ENCODE assay signal across 9 cellular contexts in the genomic region with DNA sequence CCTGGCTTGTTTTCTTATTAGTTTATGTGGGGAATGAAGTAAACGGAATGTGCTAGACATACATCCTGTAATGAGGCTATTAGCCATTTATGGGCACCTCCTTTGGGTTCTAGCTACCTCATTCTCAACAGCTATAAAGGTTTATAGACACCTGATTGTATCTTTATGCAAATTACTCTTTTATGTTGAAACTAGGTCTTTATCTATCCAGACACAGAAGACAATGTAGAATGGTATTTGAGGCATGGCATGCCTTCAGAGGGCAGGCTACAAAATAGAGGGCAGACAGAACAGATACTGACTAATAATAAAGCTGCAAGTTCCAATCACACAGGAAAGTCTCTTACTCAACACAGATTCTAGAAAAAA. TPM values are rescaled to one million over a fixed set of nuclear protein-coding genes. Genes with fewer than 3 reads are reported as not detected.
DNase-seq lines count a peak whose midpoint lies in the region; ATAC-seq lines count a peak whose summit lies in the region.
"Had no signal": no experiment of that assay in that cellular context is flagged by ENCODE, and none has a peak within 500 bp of the region (broad histone marks: within the 10 kb centered on the region; RNA-seq: fewer than 3 reads in every experiment).

No MANE protein-coding gene starts in this region.

- H3K4me2 ChIP-seq in Karpas-422 (ENCODE audit: low read depth, low read length, poor library complexity, severe bottlenecking), result no peak overlapping the region

- no peaks in the 10 kb centered on the region; the same call in 1 of the 2 replicates for H3K36me3 ChIP-seq in Karpas-422 (ENCODE audit: insufficient read depth, low read length)

- H3K9me3 Mint-ChIP-seq in immature natural killer cell, result no peaks in the 10 kb centered on the region

- H3K4me3 ChIP-seq in Karpas-422 (ENCODE audit: low read length), result no peak overlapping the region

- H3K27ac ChIP-seq in Karpas-422 (ENCODE audit: low read length), result 0 out of 2 replicates have a peak overlapping the region, but pooled peaks have one; percentile 50

- peak overlapping the region; percentile 76 to 83 (median 79) for H3K4me3 Mint-ChIP-seq in immature natural killer cell

- no peak overlapping the region for H2AFZ ChIP-seq in Karpas-422 (ENCODE audit: low read length)

- no peaks in the 10 kb centered on the region for H4K20me1 ChIP-seq in Karpas-422 (ENCODE audit: insufficient read depth, low read depth, low read length)

- H3K9ac ChIP-seq in Karpas-422 (ENCODE audit: low read length), result no peak overlapping the region

- peaks cover 0 to 7% (median 3%) of the 10 kb centered on the region in 3 donors for H3K36me3 Mint-ChIP-seq in immature natural killer cell

- H3K27me3 Mint-ChIP-seq in immature natural killer cell (ENCODE audit: low read depth in 3 of 3), result peaks cover 4 to 14% (median 10%) of the 10 kb centered on the region in 3 donors

- H3K27me3 ChIP-seq in Karpas-422 (ENCODE audit: low read length), result no peaks in the 10 kb centered on the region

- H3K9me2 ChIP-seq in Karpas-422 (replicated peaks; ENCODE audit: insufficient read depth, low read length), result no peaks in the 10 kb centered on the region

- H3K4me1 Mint-ChIP-seq in immature natural killer cell, result peaks cover 90 to 100% of the 10 kb centered on the region in 2 donors

- peak; percentile 39 for DNase-seq in EH (ENCODE audit: low read depth)
- no peak for DNase-seq in Karpas-422
- no peak for DNase-seq in immature natural killer cell
- DNase-seq in activated gamma-delta T cell treated with Interleukin-2 at 50 U/mL for 16 hours, result no peak
- no peak for DNase-seq in stimulated activated naive CD4-positive, alpha-beta T cell (lab: John Stamatoyannopoulos, UW)
- DNase-seq in NCI-H2081 treated with DMSO at 0.1 percent for 48 hours (lab: John Stamatoyannopoulos, UW), result no peak

- no peaks in the 10 kb centered on the region for H3K9me3 ChIP-seq in Karpas-422 (ENCODE audit: low read length)

- peaks cover 60% of the 10 kb centered on the region for H3K4me1 ChIP-seq in Karpas-422 (ENCODE audit: low read length)

- peak overlapping the region; percentile 96 to 99 (median 96) for H3K27ac Mint-ChIP-seq in immature natural killer cell

- peak; percentile 19 for ATAC-seq in GM21526 (IDR thresholded peaks at IDR 0.05; ENCODE audit: low FRiP score, unreplicated experiment)
- no peak for ATAC-seq in HG03469 (IDR thresholded peaks at IDR 0.05; ENCODE audit: unreplicated experiment)

- peaks cover 55% of the 10 kb centered on the region for H3K79me2 ChIP-seq in Karpas-422 (ENCODE audit: low read length)

RNA-seq across cellular contexts. Expression of a gene that starts 27.1 kb away (rescaled TPM):
- 20.1 and 38.9 TPM in 2 replicates for total RNA-seq in Karpas-422 (2014; rRNA removed; shearing (Covaris generic); ENCODE audit: low replicate concordance)
- 10 to 100 TPM in 1 of 3 donors, 1 to 10 TPM in 2; 3.5 to 10.2 (median 7.8) TPM for polyA plus RNA-seq in immature natural killer cell

RNA-seq across cellular contexts. Expression of a gene that starts 41.9 kb away (rescaled TPM):
- not detected in 2 replicates for total RNA-seq in Karpas-422 (2014; rRNA removed; shearing (Covaris generic); ENCODE audit: low replicate concordance)
- polyA plus RNA-seq in immature natural killer cell, result not detected
- total RNA-seq: cerebellum had no signal
